19 cellular contexts compared by ENCODE assay signal in the genomic region with DNA sequence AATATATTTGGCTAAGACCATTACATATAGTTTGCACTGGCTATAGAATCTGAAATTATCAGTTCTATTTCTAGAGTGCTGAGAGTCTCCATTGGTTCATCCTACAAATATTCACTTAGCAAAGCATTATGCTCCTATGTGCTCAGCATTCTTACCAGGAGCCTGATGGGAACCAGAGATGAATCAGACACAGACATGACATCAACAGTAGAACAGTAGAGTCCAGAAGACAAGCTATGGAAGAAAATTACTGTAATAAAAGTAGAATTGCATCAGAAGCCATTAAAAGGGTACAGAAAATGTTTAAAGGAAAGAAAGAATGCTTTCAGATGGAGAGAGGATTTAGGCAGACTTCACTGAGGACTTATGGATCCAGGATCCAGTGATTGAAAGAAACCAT.
DNase-seq lines count a peak whose midpoint lies in the region; ATAC-seq, FAIRE-seq and TF ChIP-seq lines count a peak whose summit lies in the region.
"Had no signal": no experiment of that assay in that cellular context is flagged by ENCODE, and none has a peak within 500 bp of the region (broad histone marks: within the 10 kb centered on the region; RNA-seq: fewer than 3 reads in every experiment).

No MANE protein-coding gene starts in this region.

- no peaks in the 10 kb centered on the region for H3K9me3 ChIP-seq in mesenchymal stem cell (ENCODE audit: control insufficient read depth, low read length)
- H3K9me3 ChIP-seq: gastroesophageal sphincter, HAP-1, vagina had no signal

- H2BK12ac ChIP-seq in mesenchymal stem cell (ENCODE audit: low read length in 2 of 2) = no peak overlapping the region

- H4K91ac ChIP-seq in mesenchymal stem cell (ENCODE audit: low read length) = no peak overlapping the region

- POLR2A ChIA-PET in GM10248 (lab: Yijun Ruan, JAX) = no interaction called here

- H2AK5ac ChIP-seq in mesenchymal stem cell (ENCODE audit: low read length, severe bottlenecking) = no peak overlapping the region

- peak overlapping the region; percentile 1 to 47 for H3K4me3 Mint-ChIP-seq in effector memory CD8-positive, alpha-beta T cell
- no peak overlapping the region for H3K4me3 Mint-ChIP-seq in type B pancreatic cell
- H3K4me3 Mint-ChIP-seq: activated naive CD8-positive, alpha-beta T cell; CD4-positive, CD25-positive, alpha-beta regulatory T cell; dendritic cell treated with granulocyte-macrophage colony-stimulating factor and Interleukin-4, amounts not matched to agents 40 ng/mL and 50 ng/mL, for 4 days had no signal

- H3K4me2 ChIP-seq in mesenchymal stem cell (ENCODE audit: low read length, poor library complexity, severe bottlenecking) = no peak overlapping the region

- H3K4me1 Mint-ChIP-seq in effector memory CD8-positive, alpha-beta T cell (ENCODE audit: low read depth in 2 of 2) = peaks cover 24 to 37% of the 10 kb centered on the region in 2 donors
- peaks cover 11% of the 10 kb centered on the region for H3K4me1 Mint-ChIP-seq in type B pancreatic cell (ENCODE audit: unreplicated experiment)

- DNase-seq in Daoy (ENCODE audit: low read depth) (peak; percentile 24), RCC 7860 (ENCODE audit: low spot score) (peak; percentile 75), mesenchymal stem cell (peak; percentile 85), GM10248 (ENCODE audit: extremely low spot score) (no peak), type B pancreatic cell (ENCODE audit: extremely low spot score, unreplicated experiment) (no peak), GOT3 (lab: John Stamatoyannopoulos, UW) (no peak), NCI-H2196 (lab: John Stamatoyannopoulos, UW; ENCODE audit: unreplicated experiment) (no peak)
- no peak for DNase-seq in effector memory CD8-positive, alpha-beta T cell
- DNase-seq: CD4-positive, CD25-positive, alpha-beta regulatory T cell; GF-D8; NCI-H2081 treated with DMSO at 0.1 percent for 48 hours; stimulated activated CD4-positive, alpha-beta T cell treated with anti-CD3 and anti-CD28 coated beads, Interleukin-4, amount 100 ng/mL, for 1 hour; WERI-Rb-1 had no signal

- H3K36me3 Mint-ChIP-seq in effector memory CD8-positive, alpha-beta T cell (ENCODE audit: insufficient read depth) = peaks cover 7% of the 10 kb centered on the region
- no peaks in the 10 kb centered on the region for H3K36me3 Mint-ChIP-seq in type B pancreatic cell
- H3K36me3 Mint-ChIP-seq: activated naive CD8-positive, alpha-beta T cell; CD4-positive, CD25-positive, alpha-beta regulatory T cell had no signal

- H3K27ac Mint-ChIP-seq in effector memory CD8-positive, alpha-beta T cell = peak overlapping the region in 1 of 2 donors; percentile 65
- H3K27ac Mint-ChIP-seq in type B pancreatic cell = no peak overlapping the region
- H3K27ac Mint-ChIP-seq: activated naive CD8-positive, alpha-beta T cell; dendritic cell treated with granulocyte-macrophage colony-stimulating factor and Interleukin-4, amounts not matched to agents 40 ng/mL and 50 ng/mL, for 4 days had no signal

- no peak overlapping the region for H3K27ac ChIP-seq in mesenchymal stem cell (ENCODE audit: low read length, poor library complexity, severe bottlenecking)
- H3K27ac ChIP-seq: gastroesophageal sphincter, HL-60, vagina, WERI-Rb-1 had no signal

- H3K9ac ChIP-seq in mesenchymal stem cell (ENCODE audit: low read length) = peak overlapping the region; percentile 72

- H3K36me3 ChIP-seq in mesenchymal stem cell (ENCODE audit: control insufficient read depth in 1 of 2, insufficient read depth in 2 of 2, low read depth in 1 of 2, low read length in 2 of 2) = no peaks in the 10 kb centered on the region
- H3K36me3 ChIP-seq: gastroesophageal sphincter, HAP-1, vagina, WERI-Rb-1 had no signal

- no peak overlapping the region for H3K4me3 ChIP-seq in mesenchymal stem cell (ENCODE audit: insufficient read depth in 1 of 2, low read depth in 1 of 2, low read length in 2 of 2)
- H3K4me3 ChIP-seq: gastroesophageal sphincter, HAP-1, vagina had no signal

- peaks cover 3% of the 10 kb centered on the region for H3K4me1 ChIP-seq in mesenchymal stem cell (ENCODE audit: control insufficient read depth, insufficient read depth, low read depth, low read length)
- H3K4me1 ChIP-seq: gastroesophageal sphincter, HAP-1 had no signal

- H2BK120ac ChIP-seq in mesenchymal stem cell (ENCODE audit: low read depth, low read length) = no peak overlapping the region

- no peak for ATAC-seq in effector memory CD8-positive, alpha-beta T cell (replicated peaks)
- ATAC-seq: gastroesophageal sphincter had no signal

- peaks cover 0 to 3% of the 10 kb centered on the region in 2 donors for H3K9me3 Mint-ChIP-seq in effector memory CD8-positive, alpha-beta T cell
- H3K9me3 Mint-ChIP-seq in type B pancreatic cell = no peaks in the 10 kb centered on the region
- H3K9me3 Mint-ChIP-seq: dendritic cell treated with granulocyte-macrophage colony-stimulating factor and Interleukin-4, amounts not matched to agents 40 ng/mL and 50 ng/mL, for 4 days had no signal

- H3K79me1 ChIP-seq in mesenchymal stem cell (replicated peaks; ENCODE audit: low read length, poor library complexity, severe bottlenecking) = no peaks in the 10 kb centered on the region

- CTCF ChIA-PET in GM10248 (lab: Yijun Ruan, JAX) = no interaction called here

- H2BK5ac ChIP-seq in mesenchymal stem cell (ENCODE audit: low read depth, low read length, poor library complexity, severe bottlenecking) = no peak overlapping the region

- H2BK15ac ChIP-seq in mesenchymal stem cell (ENCODE audit: low read depth, poor library complexity, severe bottlenecking) = no peak overlapping the region

- peak; percentile 65 for FAIRE-seq in RCC 7860 (lab: Jason Lieb, UNC)

- no peak overlapping the region for H3K14ac ChIP-seq in mesenchymal stem cell (ENCODE audit: low read length in 2 of 2)

- no peak overlapping the region for H3K18ac ChIP-seq in mesenchymal stem cell (ENCODE audit: low read depth in 1 of 2, low read length in 2 of 2)

- H3K4ac ChIP-seq in mesenchymal stem cell (ENCODE audit: low read depth in 1 of 2, low read length in 2 of 2) = no peak overlapping the region

- no peaks in the 10 kb centered on the region for H3K27me3 ChIP-seq in mesenchymal stem cell (ENCODE audit: control insufficient read depth in 1 of 2, insufficient read depth in 1 of 2, low read length in 2 of 2)
- H3K27me3 ChIP-seq: gastroesophageal sphincter, vagina had no signal

- H4K8ac ChIP-seq in mesenchymal stem cell (ENCODE audit: low read length) = no peak overlapping the region

- H3K23ac ChIP-seq in mesenchymal stem cell (ENCODE audit: low read length in 2 of 2) = no peak overlapping the region

- no peaks in the 10 kb centered on the region for H3K27me3 Mint-ChIP-seq in effector memory CD8-positive, alpha-beta T cell
- H3K27me3 Mint-ChIP-seq in type B pancreatic cell = peaks cover under 1% of the 10 kb centered on the region
- H3K27me3 Mint-ChIP-seq: activated naive CD8-positive, alpha-beta T cell; CD4-positive, CD25-positive, alpha-beta regulatory T cell; dendritic cell treated with granulocyte-macrophage colony-stimulating factor and Interleukin-4, amounts not matched to agents 40 ng/mL and 50 ng/mL, for 4 days had no signal

- H2AFZ ChIP-seq in mesenchymal stem cell (ENCODE audit: low read depth, low read length) = no peak overlapping the region

- TF ChIP-seq CTCF in GM10248 (IDR thresholded peaks at IDR 0.05; ENCODE audit: control extremely low read depth, extremely low read depth, low read depth, missing control alignments) = no peak
- no peak for TF ChIP-seq CTCF in type B pancreatic cell (conservative IDR thresholded peaks at IDR 0.05)

Comparison
In these comparisons a context has a peak if more than half of its experiments do, and no peak if none do; other contexts are left out.
1. DNase-seq: peak in Daoy (single experiment), RCC 7860 (single experiment) and mesenchymal stem cell (single experiment); none in effector memory CD8-positive, alpha-beta T cell (0 of 3), GM10248 (single experiment), type B pancreatic cell (single experiment), GOT3 (single experiment) and NCI-H2196 (single experiment).